In the genomic region with DNA sequence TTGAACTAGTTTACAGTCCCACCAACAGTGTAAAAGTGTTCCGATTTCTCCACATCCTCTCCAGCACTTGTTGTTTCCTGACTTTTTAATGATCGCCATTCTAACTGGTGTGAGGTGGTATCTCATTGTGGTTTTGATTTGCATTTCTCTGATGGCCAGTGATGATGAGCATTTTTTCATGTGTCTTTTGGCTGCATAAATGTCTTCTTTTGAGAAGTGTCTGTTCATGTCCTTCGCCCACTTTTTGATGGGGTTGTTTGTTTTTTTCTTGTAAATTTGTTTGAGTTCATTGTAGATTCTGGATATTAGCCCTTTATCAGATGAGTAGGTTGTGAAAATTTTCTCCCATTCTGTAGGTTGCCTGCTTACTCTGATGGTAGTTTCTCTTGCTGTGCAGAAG, we compare ENCODE assay signal across 2 cellular contexts. TPM values are rescaled to one million over a fixed set of nuclear protein-coding genes. Genes with fewer than 3 reads are reported as not detected.
"Had no signal": no experiment of that assay in that cellular context is flagged by ENCODE, and none has a peak within 500 bp of the region (broad histone marks: within the 10 kb centered on the region; RNA-seq: fewer than 3 reads in every experiment).

No MANE protein-coding gene starts in this region.

RNA-seq across cellular contexts. Expression of gene TGM7, which starts 12.4 kb away (rescaled TPM):
- total RNA-seq: G401, GM12878 had no signal
- polyA plus RNA-seq: GM12878 had no signal

RNA-seq across cellular contexts. Expression of gene TGM5, which starts 22.9 kb away (rescaled TPM):
- total RNA-seq: G401 had no signal

RNA-seq across cellular contexts. Expression of gene LCMT2, which starts 40.7 kb away (rescaled TPM):
- total RNA-seq: G401 had no signal
